ENCODE assay signal across 24 cellular contexts in genomic region chr14:52683985-52684520, GRCh38. TPM values are rescaled to one million over a fixed set of nuclear protein-coding genes. Genes with fewer than 3 reads are reported as not detected.
DNase-seq lines count a peak whose midpoint lies in the region; ATAC-seq and TF ChIP-seq lines count a peak whose summit lies in the region.
"Had no signal": no experiment of that assay in that cellular context is flagged by ENCODE, and none has a peak within 500 bp of the region (broad histone marks: within the 10 kb centered on the region; RNA-seq: fewer than 3 reads in every experiment).

No MANE protein-coding gene starts in this region.

- peaks cover under 1% of the 10 kb centered on the region for H3K36me3 Mint-ChIP-seq in activated naive CD8-positive, alpha-beta T cell
- peaks cover 11% of the 10 kb centered on the region for H3K36me3 Mint-ChIP-seq in activated naive CD8-positive, alpha-beta T cell treated with anti-CD3 and anti-CD28 coated beads, Interleukin-2, amount 50 U/mL, for 24 hours (ENCODE audit: low read depth)
- peaks cover 5 to 11% of the 10 kb centered on the region in 2 donors for H3K36me3 Mint-ChIP-seq in stimulated activated naive B cell treated with anti-CD40 and anti-IgM and Interleukin-4, amounts not matched to agents 10 μg/mL and 1 μg/mL and 100 μg/mL, for 72 hours

- H3K4me3 Mint-ChIP-seq in activated naive CD8-positive, alpha-beta T cell, result no peak overlapping the region
- H3K4me3 Mint-ChIP-seq in activated naive CD8-positive, alpha-beta T cell treated with anti-CD3 and anti-CD28 coated beads, Interleukin-2, amount 50 U/mL, for 24 hours, result no peak overlapping the region
- H3K4me3 Mint-ChIP-seq in stimulated activated naive B cell treated with anti-CD40 and anti-IgM and Interleukin-4, amounts not matched to agents 10 μg/mL and 1 μg/mL and 100 μg/mL, for 72 hours, result no peak overlapping the region
- H3K4me3 Mint-ChIP-seq: activated CD4-positive, alpha-beta T cell treated with anti-CD3 and anti-CD28 coated beads, Interleukin-2, amount 10 ng/mL, durations not matched to agents 7 days and 5 days; CD14-positive monocyte had no signal

- CTCF ChIA-PET in PC-9 (lab: Charles Lee), result no interaction called here

- H3F3A ChIP-seq in PC-9 (ENCODE audit: insufficient read depth, low read depth), result no peaks in the 10 kb centered on the region

- H3K36me3 ChIP-seq in PC-9 (ENCODE audit: low read depth), result peaks cover 10% of the 10 kb centered on the region; the same call in 1 of the 2 replicates
- H3K36me3 ChIP-seq: thyroid gland had no signal

- H3K9me3 Mint-ChIP-seq in activated naive CD8-positive, alpha-beta T cell (ENCODE audit: low read depth), result no peaks in the 10 kb centered on the region
- H3K9me3 Mint-ChIP-seq in activated naive CD8-positive, alpha-beta T cell treated with anti-CD3 and anti-CD28 coated beads, Interleukin-2, amount 50 U/mL, for 24 hours, result no peaks in the 10 kb centered on the region
- H3K9me3 Mint-ChIP-seq in stimulated activated naive B cell treated with anti-CD40 and anti-IgM and Interleukin-4, amounts not matched to agents 10 μg/mL and 1 μg/mL and 100 μg/mL, for 72 hours, result no peaks in the 10 kb centered on the region
- H3K9me3 Mint-ChIP-seq: activated CD4-positive, alpha-beta T cell treated with anti-CD3 and anti-CD28 coated beads, Interleukin-2, amount 10 ng/mL, durations not matched to agents 7 days and 5 days; CD14-positive monocyte had no signal

- H3K79me2 ChIP-seq in PC-9 (ENCODE audit: low read depth), result peaks cover 59% of the 10 kb centered on the region

- no peak overlapping the region for H3K27ac ChIP-seq in PC-9
- H3K27ac ChIP-seq: dorsolateral prefrontal cortex, hepatocyte, HL-60, thyroid gland had no signal

- H3K4me3 ChIP-seq in fibroblast of pulmonary artery (replicated peaks; ENCODE audit: low read depth, low read length) (no peak overlapping the region), PC-9 (no peak overlapping the region)
- H3K4me3 ChIP-seq: dorsolateral prefrontal cortex, hepatocyte, thyroid gland had no signal

- H3K4me1 ChIP-seq in PC-9 (replicated peaks; ENCODE audit: insufficient read depth), result no peaks in the 10 kb centered on the region

- H2AFZ ChIP-seq in PC-9, result no peak overlapping the region
- H2AFZ ChIP-seq: hepatocyte had no signal

- DNase-seq in activated naive CD8-positive, alpha-beta T cell treated with anti-CD3 and anti-CD28 coated beads, Interleukin-2, amount 50 U/mL, for 24 hours, result no peak
- DNase-seq in SK-MEL-5 (ENCODE audit: low read depth, low spot score), result peak; percentile 62
- peak; percentile 18 for DNase-seq in fibroblast of pulmonary artery (ENCODE audit: low read depth)
- no peak for DNase-seq in stimulated activated naive B cell treated with anti-CD40 and anti-IgM and Interleukin-4, amounts not matched to agents 10 μg/mL and 1 μg/mL and 100 μg/mL, for 72 hours
- no peak for DNase-seq in PC-9
- DNase-seq: activated CD4-positive, alpha-beta T cell treated with anti-CD3 and anti-CD28 coated beads, Interleukin-2, amount 10 ng/mL, durations not matched to agents 7 days and 5 days; activated CD8-positive, alpha-beta memory T cell treated with anti-CD3 and anti-CD28 coated beads, Interleukin-2, amount 50 U/mL, for 48 hours; activated gamma-delta T cell treated with Interleukin-2 at 50 U/mL for 16 hours; anterior cingulate cortex; central memory CD4-positive, alpha-beta T cell; dorsolateral prefrontal cortex; foreskin fibroblast; HCEC 1CT; NCI-H1417; NCI-H526 treated with DMSO at 0.1 percent for 48 hours; stimulated activated CD4-positive, alpha-beta T cell treated with anti-CD3 and anti-CD28 coated beads, Interleukin-1b, Interleukin-23, amount 100 ng/mL, for 48 hours; stimulated activated naive CD4-positive, alpha-beta T cell; thyroid gland had no signal

- no peaks in the 10 kb centered on the region for H3K9me3 ChIP-seq in PC-9 (ENCODE audit: insufficient read depth, low read depth)
- H3K9me3 ChIP-seq: thyroid gland had no signal

- H3K27ac Mint-ChIP-seq in activated naive CD8-positive, alpha-beta T cell, result peak overlapping the region; percentile 30
- H3K27ac Mint-ChIP-seq in activated naive CD8-positive, alpha-beta T cell treated with anti-CD3 and anti-CD28 coated beads, Interleukin-2, amount 50 U/mL, for 24 hours, result no peak overlapping the region
- peak overlapping the region; percentile 9 for H3K27ac Mint-ChIP-seq in stimulated activated naive B cell treated with anti-CD40 and anti-IgM and Interleukin-4, amounts not matched to agents 10 μg/mL and 1 μg/mL and 100 μg/mL, for 72 hours
- H3K27ac Mint-ChIP-seq: activated CD4-positive, alpha-beta T cell treated with anti-CD3 and anti-CD28 coated beads, Interleukin-2, amount 10 ng/mL, durations not matched to agents 7 days and 5 days had no signal

- no peaks in the 10 kb centered on the region for H3K27me3 ChIP-seq in PC-9 (ENCODE audit: insufficient read depth, low read depth)
- H3K27me3 ChIP-seq: dorsolateral prefrontal cortex, hepatocyte, thyroid gland had no signal

- intact Hi-C loops in PC-9 (cut with micrococcal nuclease; ENCODE audit: unreplicated experiment), result no loop called here

- no peaks in the 10 kb centered on the region for H3K9me2 ChIP-seq in PC-9 (ENCODE audit: insufficient read depth)

- H3K4me1 Mint-ChIP-seq in activated naive CD8-positive, alpha-beta T cell (ENCODE audit: low read depth), result peaks cover 54% of the 10 kb centered on the region
- H3K4me1 Mint-ChIP-seq in activated naive CD8-positive, alpha-beta T cell treated with anti-CD3 and anti-CD28 coated beads, Interleukin-2, amount 50 U/mL, for 24 hours, result peaks cover 42% of the 10 kb centered on the region
- H3K4me1 Mint-ChIP-seq in stimulated activated naive B cell treated with anti-CD40 and anti-IgM and Interleukin-4, amounts not matched to agents 10 μg/mL and 1 μg/mL and 100 μg/mL, for 72 hours, result peaks cover 17 to 42% of the 10 kb centered on the region in 2 donors

- TF ChIP-seq CTCF in fibroblast of pulmonary artery (IDR thresholded peaks at IDR 0.05; ENCODE audit: low read length, missing control alignments), result no peak
- no peak for TF ChIP-seq CTCF in PC-9 (conservative IDR thresholded peaks at IDR 0.05)

- in situ Hi-C loops in SK-MEL-5 (cut with HindIII; ENCODE audit: low pct_unique_long_range_greater_than_20kb, low sequenced_read_pairs), result no loop called here

- no peaks in the 10 kb centered on the region for H3K27me3 Mint-ChIP-seq in activated naive CD8-positive, alpha-beta T cell
- no peaks in the 10 kb centered on the region for H3K27me3 Mint-ChIP-seq in activated naive CD8-positive, alpha-beta T cell treated with anti-CD3 and anti-CD28 coated beads, Interleukin-2, amount 50 U/mL, for 24 hours
- no peaks in the 10 kb centered on the region for H3K27me3 Mint-ChIP-seq in stimulated activated naive B cell treated with anti-CD40 and anti-IgM and Interleukin-4, amounts not matched to agents 10 μg/mL and 1 μg/mL and 100 μg/mL, for 72 hours
- H3K27me3 Mint-ChIP-seq: activated CD4-positive, alpha-beta T cell treated with anti-CD3 and anti-CD28 coated beads, Interleukin-2, amount 10 ng/mL, durations not matched to agents 7 days and 5 days had no signal

- BruUV-seq in PC-9 (replicated peaks; lab: Mats Ljungman, UMichigan), result no TSS peak

- POLR2A ChIA-PET in PC-9 (lab: Charles Lee; ENCODE audit: unreplicated experiment), result interaction anchor here (0.6 kb wide), 1 partner anchor 46 kb away, joined by 4 read pairs; no protein-coding TSS in a partner anchor

- no peak overlapping the region for H3K4me2 ChIP-seq in PC-9
- H3K4me2 ChIP-seq: hepatocyte had no signal

- peaks cover 3% of the 10 kb centered on the region; the same call in 1 of the 2 replicates for H4K20me1 ChIP-seq in PC-9 (ENCODE audit: insufficient read depth)

- ATAC-seq in activated naive CD8-positive, alpha-beta T cell treated with anti-CD3 and anti-CD28 coated beads, Interleukin-2, amount 50 U/mL, for 24 hours, result no peak
- no peak for ATAC-seq in stimulated activated naive B cell treated with anti-CD40 and anti-IgM and Interleukin-4, amounts not matched to agents 10 μg/mL and 1 μg/mL and 100 μg/mL, for 72 hours (replicated peaks)
- ATAC-seq in GM21825 (IDR thresholded peaks at IDR 0.05; ENCODE audit: unreplicated experiment), result no peak
- no peak for ATAC-seq in GM19467 (IDR thresholded peaks at IDR 0.05; ENCODE audit: unreplicated experiment)

RNA-seq across cellular contexts. Expression of gene ERO1A, which starts 11.3 kb away (rescaled TPM):
- total RNA-seq in SK-MEL-5 (2014; rRNA removed; shearing (Covaris generic)), result 179 and 183 TPM in 2 replicates
- polyA plus RNA-seq in SK-MEL-5 (2015; cell fraction: cytosol; rRNA removed), result 124 and 166 TPM in 2 replicates
- 46.1 and 48.7 TPM in 2 replicates for polyA plus RNA-seq in SK-MEL-5 (2015; cell fraction: nucleus; rRNA removed)
- total RNA-seq in PC-9 (2021), result 83.6 and 83.9 TPM in 2 replicates

RNA-seq across cellular contexts. Expression of gene PSMC6, which starts 22.9 kb away (rescaled TPM):
- 120 and 132 TPM in 2 replicates for total RNA-seq in SK-MEL-5 (2014; rRNA removed; shearing (Covaris generic))
- polyA plus RNA-seq in SK-MEL-5 (2015; cell fraction: cytosol; rRNA removed), result 66.2 and 69.1 TPM in 2 replicates
- 147 and 173 TPM in 2 replicates for polyA plus RNA-seq in SK-MEL-5 (2015; cell fraction: nucleus; rRNA removed)
- total RNA-seq in PC-9 (2021), result 83.0 and 96.5 TPM in 2 replicates

RNA-seq across cellular contexts. Expression of gene STYX, which starts 45.9 kb away (rescaled TPM):
- total RNA-seq in SK-MEL-5 (2014; rRNA removed; shearing (Covaris generic)), result 8.3 and 9.2 TPM in 2 replicates
- polyA plus RNA-seq in SK-MEL-5 (2015; cell fraction: cytosol; rRNA removed), result 9.5 and 12.1 TPM in 2 replicates
- 6.0 and 6.6 TPM in 2 replicates for polyA plus RNA-seq in SK-MEL-5 (2015; cell fraction: nucleus; rRNA removed)
- 7.0 and 10.8 TPM in 2 replicates for total RNA-seq in PC-9 (2021)

Comparison
In these comparisons a context has a peak if more than half of its experiments do, and no peak if none do; other contexts are left out.
1. DNase-seq: peak in SK-MEL-5 (single experiment) and fibroblast of pulmonary artery (single experiment); none in activated naive CD8-positive, alpha-beta T cell treated with anti-CD3 and anti-CD28 coated beads, Interleukin-2, amount 50 U/mL, for 24 hours (single experiment), stimulated activated naive B cell treated with anti-CD40 and anti-IgM and Interleukin-4, amounts not matched to agents 10 μg/mL and 1 μg/mL and 100 μg/mL, for 72 hours (single experiment) and PC-9 (0 of 2).